Comparison of ENCODE assay signal across 8 cellular contexts in genomic region chr12:80269953-80270552, GRCh38.
DNase-seq lines count a peak whose midpoint lies in the region; TF ChIP-seq lines count a peak whose summit lies in the region.

No MANE protein-coding gene starts in this region.

- H3K27ac ChIP-seq in GM23248 (peak overlapping the region; percentile 58; the same call in 1 of the 2 replicates), hepatocyte (no peak overlapping the region), suprapubic skin (no peak overlapping the region)

- no peaks in the 10 kb centered on the region for H3K79me2 ChIP-seq in GM23248 (ENCODE audit: insufficient read depth)
- no peaks in the 10 kb centered on the region for H3K79me2 ChIP-seq in hepatocyte

- H4K20me1 ChIP-seq in GM23248 (ENCODE audit: insufficient read depth) (no peaks in the 10 kb centered on the region), hepatocyte (ENCODE audit: insufficient read depth, poor library complexity, severe bottlenecking) (no peaks in the 10 kb centered on the region)

- H3K36me3 ChIP-seq in GM23248 (ENCODE audit: low read depth) (no peaks in the 10 kb centered on the region), adipocyte (ENCODE audit: control insufficient read depth, insufficient read depth, low read length, severe bottlenecking) (no peaks in the 10 kb centered on the region), hepatocyte (replicated peaks; ENCODE audit: insufficient read depth, low read depth) (no peaks in the 10 kb centered on the region), suprapubic skin (no peaks in the 10 kb centered on the region)

- H3K27me3 ChIP-seq in GM23248 (replicated peaks; ENCODE audit: insufficient read depth): no peaks in the 10 kb centered on the region
- H3K27me3 ChIP-seq in adipocyte (replicated peaks; ENCODE audit: control insufficient read depth, insufficient read depth, low read length): no peaks in the 10 kb centered on the region
- no peaks in the 10 kb centered on the region for H3K27me3 ChIP-seq in hepatocyte
- no peaks in the 10 kb centered on the region for H3K27me3 ChIP-seq in suprapubic skin

- H3K9ac ChIP-seq in GM23248 (no peak overlapping the region), adipocyte (ENCODE audit: low read length) (no peak overlapping the region)

- TF ChIP-seq POLR2A in suprapubic skin (IDR thresholded peaks at IDR 0.05): no peak

- H3K4me1 ChIP-seq in GM23248 (ENCODE audit: insufficient read depth) (peaks cover 24% of the 10 kb centered on the region), adipocyte (ENCODE audit: control insufficient read depth, insufficient read depth, low read length) (peaks cover 36% of the 10 kb centered on the region), hepatocyte (ENCODE audit: insufficient read depth) (no peaks in the 10 kb centered on the region), suprapubic skin (no peaks in the 10 kb centered on the region)

- in situ Hi-C loops in GM23248 (cut with MboI): loop anchor here (10.0 to 25.0 kb wide), 2 partner anchors 65 to 858 kb away; no protein-coding TSS in a partner anchor

- WGBS in GM23248 (ENCODE audit: low coverage in 1 of 2, low lambda C conversion rate in 2 of 2, missing lambda C conversion rate in 2 of 2), 2 experiments: 26 to 27% methylated on average over 4 of the region's 4 CpGs
- WGBS in hepatocyte (ENCODE audit: low lambda C conversion rate, missing lambda C conversion rate): 24% methylated on average over 4 of the region's 4 CpGs
- 24% methylated on average over 4 of the region's 4 CpGs for WGBS in suprapubic skin

- H2AFZ ChIP-seq in GM23248: peak overlapping the region; percentile 50; the same call in 1 of the 2 replicates
- no peak overlapping the region for H2AFZ ChIP-seq in hepatocyte

- peak overlapping the region; percentile 44 for H3K4me3 ChIP-seq in GM23248
- peak overlapping the region; percentile 45 for H3K4me3 ChIP-seq in adipocyte (ENCODE audit: low read length)
- H3K4me3 ChIP-seq in hepatocyte: no peak overlapping the region
- no peak overlapping the region for H3K4me3 ChIP-seq in suprapubic skin

- peak overlapping the region; percentile 74 for H3K4me2 ChIP-seq in GM23248 (ENCODE audit: unreplicated experiment)
- no peak overlapping the region for H3K4me2 ChIP-seq in hepatocyte

- H3K9me3 ChIP-seq in GM23248 (ENCODE audit: low read depth) (no peaks in the 10 kb centered on the region), adipocyte (ENCODE audit: control insufficient read depth, low read length) (no peaks in the 10 kb centered on the region), hepatocyte (ENCODE audit: low read depth) (no peaks in the 10 kb centered on the region), suprapubic skin (no peaks in the 10 kb centered on the region)

- TF ChIP-seq EP300 in suprapubic skin (IDR thresholded peaks at IDR 0.05): no peak

- TF ChIP-seq CTCF in hepatocyte (IDR thresholded peaks at IDR 0.05; ENCODE audit: poor library complexity) (peak; percentile 75), suprapubic skin (IDR thresholded peaks at IDR 0.05) (peak; percentile 15 to 33)

- H3F3A ChIP-seq in GM23248 (ENCODE audit: insufficient read depth): peaks cover 14% of the 10 kb centered on the region

- DNase-seq in DMS114 treated with DMSO at 0.1 percent for 48 hours (lab: John Stamatoyannopoulos, UW; ENCODE audit: unreplicated experiment) (peak; percentile 13), GM23248 (peak; percentile 67), NCI-H1417 (lab: John Stamatoyannopoulos, UW) (peak; percentile 47 to 81 (median 68)), adipocyte (ENCODE audit: low read depth) (peak; percentile 86), hepatocyte (ENCODE audit: low spot score) (peak; percentile 63), suprapubic skin (ENCODE audit: low spot score in 2 of 2) (no peak), ureter (ENCODE audit: low spot score) (no peak), GM19240 (ENCODE audit: insufficient read length, low spot score) (no peak)

- H3K9me2 ChIP-seq in GM23248 (ENCODE audit: insufficient read depth) (no peaks in the 10 kb centered on the region), hepatocyte (replicated peaks; ENCODE audit: insufficient read depth) (no peaks in the 10 kb centered on the region)

Comparison
In these comparisons a context has a peak if more than half of its experiments do, and no peak if none do; other contexts are left out.
1. DNase-seq: peak in DMS114 treated with DMSO at 0.1 percent for 48 hours (single experiment), GM23248 (single experiment), NCI-H1417 (3 of 3), adipocyte (single experiment) and hepatocyte (single experiment); none in suprapubic skin (0 of 2), ureter (single experiment) and GM19240 (single experiment).
2. H3K4me3 ChIP-seq: peak in GM23248 (single experiment) and adipocyte (single experiment); none in hepatocyte (single experiment) and suprapubic skin (single experiment).